ENCODE assay signal across 31 cellular contexts in genomic region chr10:112564337-112564736, GRCh38.
"Had no signal": no experiment of that assay in that cellular context is flagged by ENCODE, and none has a peak within 500 bp of the region (broad histone marks: within the 10 kb centered on the region; RNA-seq: fewer than 3 reads in every experiment).

No MANE protein-coding gene starts in this region.

- H3K27ac ChIP-seq: ascending aorta, cardiac muscle cell, coronary artery, dorsolateral prefrontal cortex, gastroesophageal sphincter, left ventricle myocardium inferior, right lobe of liver, testis, WERI-Rb-1 had no signal

- ATAC-seq: activated CD8-positive, alpha-beta memory T cell treated with anti-CD3 and anti-CD28 coated beads, Interleukin-2, amount 10 ng/mL, durations not matched to agents 7 days and 5 days; activated naive CD4-positive, alpha-beta T cell treated with anti-CD3 and anti-CD28 coated beads, Interleukin-2, amount 50 U/mL, for 72 hours; activated T-cell treated with anti-CD3 and anti-CD28 coated beads, Interleukin-2, amount 50 U/mL, for 72 hours; gastroesophageal sphincter; stimulated activated naive CD8-positive, alpha-beta T cell treated with anti-CD3 and anti-CD28 coated beads, Interleukin-15, Interleukin-2, amounts not matched to agents 100 U/mL and 50 U/mL, for 24 hours; T-helper 17 cell had no signal

- H3K36me3 Mint-ChIP-seq: activated CD8-positive, alpha-beta memory T cell treated with anti-CD3 and anti-CD28 coated beads, Interleukin-2, amount 10 ng/mL, durations not matched to agents 7 days and 5 days; activated naive CD4-positive, alpha-beta T cell treated with anti-CD3 and anti-CD28 coated beads, Interleukin-2, amount 50 U/mL, for 72 hours; brain; immature natural killer cell had no signal

- H3K27ac Mint-ChIP-seq: activated CD4-positive, alpha-beta memory T cell treated with anti-CD3 and anti-CD28 coated beads, Interleukin-2, amount 10 ng/mL, durations not matched to agents 7 days and 5 days; activated CD4-positive, alpha-beta T cell treated with anti-CD3 and anti-CD28 coated beads, Interleukin-2, amount 10 ng/mL, durations not matched to agents 7 days and 5 days; activated CD8-positive, alpha-beta memory T cell treated with anti-CD3 and anti-CD28 coated beads, Interleukin-2, amount 10 ng/mL, durations not matched to agents 7 days and 5 days; activated naive CD4-positive, alpha-beta T cell treated with anti-CD3 and anti-CD28 coated beads, Interleukin-2, amount 50 U/mL, for 72 hours; activated T-cell treated with anti-CD3 and anti-CD28 coated beads, Interleukin-2, amount 50 U/mL, for 72 hours; brain; immature natural killer cell; nephron; T-helper 17 cell had no signal

- H3K36me3 ChIP-seq: ascending aorta, cardiac muscle cell, gastroesophageal sphincter, left ventricle myocardium inferior, right lobe of liver, WERI-Rb-1 had no signal

- H3K27me3 ChIP-seq: ascending aorta, cardiac muscle cell, dorsolateral prefrontal cortex, gastroesophageal sphincter, right lobe of liver, testis had no signal

- H3K4me3 ChIP-seq: ascending aorta, cardiac muscle cell, coronary artery, dorsolateral prefrontal cortex, gastroesophageal sphincter, left ventricle myocardium inferior, right lobe of liver, testis had no signal

- DNase-seq: activated CD4-positive, alpha-beta memory T cell treated with anti-CD3 and anti-CD28 coated beads, Interleukin-2, amount 10 ng/mL, durations not matched to agents 7 days and 5 days; activated CD4-positive, alpha-beta T cell treated with anti-CD3 and anti-CD28 coated beads, Interleukin-2, amount 10 ng/mL, durations not matched to agents 7 days and 5 days; activated CD4-positive, CD25-positive, alpha-beta regulatory T cell treated with anti-CD3 and anti-CD28 coated beads, Interleukin-2, amount 50 U/mL, for 72 hours; activated CD8-positive, alpha-beta memory T cell treated with anti-CD3 and anti-CD28 coated beads, Interleukin-2, amount 10 ng/mL, durations not matched to agents 7 days and 5 days; activated naive CD4-positive, alpha-beta T cell; activated T-cell treated with anti-CD3 and anti-CD28 coated beads for 4 hours; activated T-cell treated with anti-CD3 and anti-CD28 coated beads, Interleukin-2, amount 50 U/mL, for 72 hours; dorsolateral prefrontal cortex; effector memory CD4-positive, alpha-beta T cell; erythroblast; head of caudate nucleus; hypothalamus; immature natural killer cell; kidney glomerular epithelial cell; left ventricle myocardium inferior; right lobe of liver; stimulated activated CD4-positive, alpha-beta T cell treated with anti-CD3 and anti-CD28 coated beads, Interleukin-2, amount 100 ng/mL, for 48 hours; stimulated activated naive CD8-positive, alpha-beta T cell treated with anti-CD3 and anti-CD28 coated beads, Interleukin-15, Interleukin-2, amounts not matched to agents 100 U/mL and 50 U/mL, for 24 hours; T-helper 17 cell; T1000; testis; trophoblast cell; WERI-Rb-1 had no signal

- H3K4me1 Mint-ChIP-seq: activated CD4-positive, alpha-beta memory T cell treated with anti-CD3 and anti-CD28 coated beads, Interleukin-2, amount 10 ng/mL, durations not matched to agents 7 days and 5 days; activated CD4-positive, alpha-beta T cell treated with anti-CD3 and anti-CD28 coated beads, Interleukin-2, amount 10 ng/mL, durations not matched to agents 7 days and 5 days; activated CD8-positive, alpha-beta memory T cell treated with anti-CD3 and anti-CD28 coated beads, Interleukin-2, amount 10 ng/mL, durations not matched to agents 7 days and 5 days; immature natural killer cell; nephron had no signal

- FAIRE-seq: urothelium cell line had no signal

- H3K9me3 ChIP-seq: ascending aorta, gastroesophageal sphincter, left ventricle myocardium inferior, right lobe of liver, testis had no signal

- H3K9me3 Mint-ChIP-seq: activated CD4-positive, alpha-beta memory T cell treated with anti-CD3 and anti-CD28 coated beads, Interleukin-2, amount 10 ng/mL, durations not matched to agents 7 days and 5 days; activated CD4-positive, alpha-beta T cell treated with anti-CD3 and anti-CD28 coated beads, Interleukin-2, amount 10 ng/mL, durations not matched to agents 7 days and 5 days; activated naive CD4-positive, alpha-beta T cell treated with anti-CD3 and anti-CD28 coated beads, Interleukin-2, amount 50 U/mL, for 72 hours; activated T-cell treated with anti-CD3 and anti-CD28 coated beads, Interleukin-2, amount 50 U/mL, for 72 hours; brain; immature natural killer cell; nephron had no signal

- H3K4me1 ChIP-seq: gastroesophageal sphincter, left ventricle myocardium inferior, testis had no signal

- H3K27me3 Mint-ChIP-seq: activated CD4-positive, alpha-beta memory T cell treated with anti-CD3 and anti-CD28 coated beads, Interleukin-2, amount 10 ng/mL, durations not matched to agents 7 days and 5 days; activated CD4-positive, alpha-beta T cell treated with anti-CD3 and anti-CD28 coated beads, Interleukin-2, amount 10 ng/mL, durations not matched to agents 7 days and 5 days; activated CD8-positive, alpha-beta memory T cell treated with anti-CD3 and anti-CD28 coated beads, Interleukin-2, amount 10 ng/mL, durations not matched to agents 7 days and 5 days; brain; T-helper 17 cell had no signal

- H3K4me3 Mint-ChIP-seq: activated CD4-positive, alpha-beta memory T cell treated with anti-CD3 and anti-CD28 coated beads, Interleukin-2, amount 10 ng/mL, durations not matched to agents 7 days and 5 days; activated CD4-positive, alpha-beta T cell treated with anti-CD3 and anti-CD28 coated beads, Interleukin-2, amount 10 ng/mL, durations not matched to agents 7 days and 5 days; activated CD8-positive, alpha-beta memory T cell treated with anti-CD3 and anti-CD28 coated beads, Interleukin-2, amount 10 ng/mL, durations not matched to agents 7 days and 5 days; activated T-cell treated with anti-CD3 and anti-CD28 coated beads, Interleukin-2, amount 50 U/mL, for 72 hours; brain; immature natural killer cell; nephron; T-helper 17 cell had no signal
